22 cellular contexts compared by ENCODE assay signal in genomic region chr5:144864113-144864512, GRCh38.
DNase-seq lines count a peak whose midpoint lies in the region; ATAC-seq and TF ChIP-seq lines count a peak whose summit lies in the region.
"Had no signal": no experiment of that assay in that cellular context is flagged by ENCODE, and none has a peak within 500 bp of the region (broad histone marks: within the 10 kb centered on the region; RNA-seq: fewer than 3 reads in every experiment).

No MANE protein-coding gene starts in this region.

- H3K27ac Mint-ChIP-seq in stimulated activated naive B cell treated with anti-CD40 and anti-IgM and Interleukin-4, amounts not matched to agents 10 μg/mL and 1 μg/mL and 100 μg/mL, for 72 hours: no peak overlapping the region
- H3K27ac Mint-ChIP-seq: activated naive CD8-positive, alpha-beta T cell treated with anti-CD3 and anti-CD28 coated beads for 36 hours; activated T-helper 1 cell treated with anti-CD3 and anti-CD28 coated beads, Interleukin-12 subunit alpha, Interleukin-12 subunit beta, Interleukin-2, Interleukin-4 antibody, amounts not matched to agents 30 ng/mL and 10 ng/mL and 1 ng/mL, durations not matched to agents 14 hours and 24 hours and 36 hours; CD14-positive monocyte; effector memory CD8-positive, alpha-beta T cell had no signal

- H3K4me1 Mint-ChIP-seq in stimulated activated naive B cell treated with anti-CD40 and anti-IgM and Interleukin-4, amounts not matched to agents 10 μg/mL and 1 μg/mL and 100 μg/mL, for 72 hours: peaks cover 14% of the 10 kb centered on the region in 2 donors
- H3K4me1 Mint-ChIP-seq: activated naive CD8-positive, alpha-beta T cell treated with anti-CD3 and anti-CD28 coated beads for 36 hours; CD14-positive monocyte had no signal

- no peaks in the 10 kb centered on the region for H3K36me3 Mint-ChIP-seq in stimulated activated naive B cell treated with anti-CD40 and anti-IgM and Interleukin-4, amounts not matched to agents 10 μg/mL and 1 μg/mL and 100 μg/mL, for 72 hours
- H3K36me3 Mint-ChIP-seq: activated naive CD8-positive, alpha-beta T cell treated with anti-CD3 and anti-CD28 coated beads for 36 hours; CD14-positive monocyte had no signal

- H3K9me3 ChIP-seq in OCI-LY7 (ENCODE audit: low read length): no peaks in the 10 kb centered on the region
- H3K9me3 ChIP-seq: left ventricle myocardium inferior, spleen had no signal

- peaks cover 54% of the 10 kb centered on the region for H3K4me1 ChIP-seq in OCI-LY7 (ENCODE audit: insufficient read depth, low read length, poor library complexity, severe bottlenecking)
- H3K4me1 ChIP-seq: left ventricle myocardium inferior had no signal

- intact Hi-C loops in OCI-LY7 (cut with micrococcal nuclease; ENCODE audit: unreplicated experiment): loop anchor here (2.0 kb wide), 1 partner anchor 153 kb away; no protein-coding TSS in a partner anchor

- POLR2A ChIA-PET in OCI-LY7 (lab: Charles Lee): interaction anchor here (0.6 to 1.0 kb wide), 6 partner anchors 9 to 152 kb away, joined by 3 to 4 read pairs (median 3); no protein-coding TSS in a partner anchor

- H3K27ac ChIP-seq in OCI-LY7 (ENCODE audit: low read depth, low read length, poor library complexity, severe bottlenecking): peak overlapping the region; percentile 84
- H3K27ac ChIP-seq: left ventricle myocardium inferior, PC-9, spleen had no signal

- H3K9me3 Mint-ChIP-seq in stimulated activated naive B cell treated with anti-CD40 and anti-IgM and Interleukin-4, amounts not matched to agents 10 μg/mL and 1 μg/mL and 100 μg/mL, for 72 hours: peaks cover 0 to 2% of the 10 kb centered on the region in 2 donors

- H3K36me3 ChIP-seq in OCI-LY7 (ENCODE audit: insufficient read depth, low read length): no peaks in the 10 kb centered on the region
- H3K36me3 ChIP-seq: left ventricle myocardium inferior, spleen had no signal

- H3K79me2 ChIP-seq in OCI-LY7 (ENCODE audit: insufficient read depth, low read depth, low read length): no peaks in the 10 kb centered on the region

- H3K27me3 Mint-ChIP-seq in stimulated activated naive B cell treated with anti-CD40 and anti-IgM and Interleukin-4, amounts not matched to agents 10 μg/mL and 1 μg/mL and 100 μg/mL, for 72 hours: peaks cover 9 to 24% of the 10 kb centered on the region in 2 donors
- H3K27me3 Mint-ChIP-seq: activated naive CD8-positive, alpha-beta T cell treated with anti-CD3 and anti-CD28 coated beads for 36 hours; effector memory CD8-positive, alpha-beta T cell had no signal

- peak overlapping the region; percentile 68 for H2AFZ ChIP-seq in OCI-LY7 (ENCODE audit: low read length)
- H2AFZ ChIP-seq: PC-9 had no signal

- CTCF ChIA-PET in OCI-LY7 (lab: Charles Lee; ENCODE audit: unreplicated experiment): no interaction called here

- no peaks in the 10 kb centered on the region for H3K9me2 ChIP-seq in OCI-LY7 (ENCODE audit: insufficient read depth, low read length)

- H3K4me2 ChIP-seq in OCI-LY7 (ENCODE audit: low read length): peak overlapping the region; percentile 61
- H3K4me2 ChIP-seq: PC-9 had no signal

- BruUV-seq in OCI-LY7 (replicated peaks; lab: Mats Ljungman, UMichigan): no TSS peak

- no peak overlapping the region for H3K4me3 Mint-ChIP-seq in stimulated activated naive B cell treated with anti-CD40 and anti-IgM and Interleukin-4, amounts not matched to agents 10 μg/mL and 1 μg/mL and 100 μg/mL, for 72 hours
- H3K4me3 Mint-ChIP-seq: activated naive CD8-positive, alpha-beta T cell treated with anti-CD3 and anti-CD28 coated beads for 36 hours; activated T-helper 1 cell treated with anti-CD3 and anti-CD28 coated beads, Interleukin-12 subunit alpha, Interleukin-12 subunit beta, Interleukin-2, Interleukin-4 antibody, amounts not matched to agents 30 ng/mL and 10 ng/mL and 1 ng/mL, durations not matched to agents 14 hours and 24 hours and 36 hours; CD14-positive monocyte; effector memory CD8-positive, alpha-beta T cell had no signal

- no peak for TF ChIP-seq CTCF in OCI-LY7 (conservative IDR thresholded peaks at IDR 0.05; ENCODE audit: low read length)

- peak; percentile 16 for DNase-seq in NCI-H748 (lab: John Stamatoyannopoulos, UW; ENCODE audit: unreplicated experiment)
- no peak for DNase-seq in NCI-H748 treated with DMSO at 0.1 percent for 48 hours (lab: John Stamatoyannopoulos, UW)
- DNase-seq in NCI-H1092 treated with DMSO at 0.1 percent for 48 hours (lab: John Stamatoyannopoulos, UW): peak; percentile 54
- peak; percentile 80 for DNase-seq in OCI-LY7 (ENCODE audit: low spot score)
- peak; percentile 4 for DNase-seq in stimulated activated naive B cell treated with anti-CD40 and anti-IgM and Interleukin-4, amounts not matched to agents 10 μg/mL and 1 μg/mL and 100 μg/mL, for 72 hours
- DNase-seq in GM19240 (ENCODE audit: insufficient read length, low spot score): no peak
- no peak for DNase-seq in D341Med (ENCODE audit: low spot score)
- DNase-seq: activated CD8-positive, alpha-beta memory T cell treated with anti-CD3 and anti-CD28 coated beads for 24 hours; activated naive CD8-positive, alpha-beta T cell treated with anti-CD3 and anti-CD28 coated beads for 36 hours; effector memory CD8-positive, alpha-beta T cell; Kasumi-1; left ventricle myocardium inferior; NCI-H1436 treated with DMSO at 0.1 percent for 48 hours; NCI-H524; PC-9; spleen; stimulated activated CD4-positive, alpha-beta T cell treated with anti-CD3 and anti-CD28 coated beads, Interleukin-4, amount 100 ng/mL, for 4 hours; substantia nigra had no signal

- H3K4me3 ChIP-seq in OCI-LY7 (ENCODE audit: low read depth, low read length, poor library complexity, severe bottlenecking): peak overlapping the region; percentile 26
- H3K4me3 ChIP-seq: left ventricle myocardium inferior, PC-9, spleen had no signal

- no peaks in the 10 kb centered on the region for H4K20me1 ChIP-seq in OCI-LY7 (ENCODE audit: insufficient read depth, low read length)

- peak; percentile 83 to 89 for ATAC-seq in stimulated activated naive B cell treated with anti-CD40 and anti-IgM and Interleukin-4, amounts not matched to agents 10 μg/mL and 1 μg/mL and 100 μg/mL, for 72 hours (replicated peaks)
- no peak for ATAC-seq in GM19467 (IDR thresholded peaks at IDR 0.05; ENCODE audit: unreplicated experiment)
- ATAC-seq: activated CD4-positive, CD25-positive, alpha-beta regulatory T cell treated with anti-CD3 and anti-CD28 coated beads, Interleukin-2, amount 50 U/mL, for 24 hours; effector memory CD8-positive, alpha-beta T cell had no signal

Comparison
In these comparisons a context has a peak if more than half of its experiments do, and no peak if none do; other contexts are left out.
1. DNase-seq: peak in NCI-H748 (single experiment), NCI-H1092 treated with DMSO at 0.1 percent for 48 hours (single experiment), OCI-LY7 (single experiment) and stimulated activated naive B cell treated with anti-CD40 and anti-IgM and Interleukin-4, amounts not matched to agents 10 μg/mL and 1 μg/mL and 100 μg/mL, for 72 hours (single experiment); none in NCI-H748 treated with DMSO at 0.1 percent for 48 hours (single experiment), GM19240 (single experiment) and D341Med (single experiment).